In the genomic region with DNA sequence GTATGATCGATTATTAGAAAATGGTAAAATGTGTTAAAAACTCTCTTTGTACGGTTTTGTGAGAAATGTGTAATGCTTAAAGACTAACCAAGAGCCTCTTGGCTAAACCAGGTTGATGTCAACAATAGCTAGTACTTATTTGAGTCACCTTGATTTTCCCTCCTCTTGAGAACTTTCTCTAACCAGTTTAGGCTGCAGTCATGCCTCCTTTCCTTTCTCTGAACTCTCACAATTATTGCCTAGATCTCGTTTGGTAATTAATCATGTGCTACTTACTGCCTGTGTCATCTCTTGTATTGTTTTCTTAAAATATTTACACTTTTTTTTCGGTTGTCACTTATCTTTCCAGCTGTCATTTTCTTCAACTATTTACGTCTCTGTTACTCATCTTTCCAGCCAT, we compare ENCODE assay signal across 1 cellular context.
A peak's percentile ranks its signal among the peaks of the same experiment; 100 is the strongest.
TF ChIP-seq lines count a peak whose summit lies in the region.

No MANE protein-coding gene starts in this region.

TF ChIP-seq in GM12878, 131 proteins besides CTCF, POLR2A, EP300 and RAD21 (continued from another document and continues in another):
- TF ChIP-seq, protein P1, sequence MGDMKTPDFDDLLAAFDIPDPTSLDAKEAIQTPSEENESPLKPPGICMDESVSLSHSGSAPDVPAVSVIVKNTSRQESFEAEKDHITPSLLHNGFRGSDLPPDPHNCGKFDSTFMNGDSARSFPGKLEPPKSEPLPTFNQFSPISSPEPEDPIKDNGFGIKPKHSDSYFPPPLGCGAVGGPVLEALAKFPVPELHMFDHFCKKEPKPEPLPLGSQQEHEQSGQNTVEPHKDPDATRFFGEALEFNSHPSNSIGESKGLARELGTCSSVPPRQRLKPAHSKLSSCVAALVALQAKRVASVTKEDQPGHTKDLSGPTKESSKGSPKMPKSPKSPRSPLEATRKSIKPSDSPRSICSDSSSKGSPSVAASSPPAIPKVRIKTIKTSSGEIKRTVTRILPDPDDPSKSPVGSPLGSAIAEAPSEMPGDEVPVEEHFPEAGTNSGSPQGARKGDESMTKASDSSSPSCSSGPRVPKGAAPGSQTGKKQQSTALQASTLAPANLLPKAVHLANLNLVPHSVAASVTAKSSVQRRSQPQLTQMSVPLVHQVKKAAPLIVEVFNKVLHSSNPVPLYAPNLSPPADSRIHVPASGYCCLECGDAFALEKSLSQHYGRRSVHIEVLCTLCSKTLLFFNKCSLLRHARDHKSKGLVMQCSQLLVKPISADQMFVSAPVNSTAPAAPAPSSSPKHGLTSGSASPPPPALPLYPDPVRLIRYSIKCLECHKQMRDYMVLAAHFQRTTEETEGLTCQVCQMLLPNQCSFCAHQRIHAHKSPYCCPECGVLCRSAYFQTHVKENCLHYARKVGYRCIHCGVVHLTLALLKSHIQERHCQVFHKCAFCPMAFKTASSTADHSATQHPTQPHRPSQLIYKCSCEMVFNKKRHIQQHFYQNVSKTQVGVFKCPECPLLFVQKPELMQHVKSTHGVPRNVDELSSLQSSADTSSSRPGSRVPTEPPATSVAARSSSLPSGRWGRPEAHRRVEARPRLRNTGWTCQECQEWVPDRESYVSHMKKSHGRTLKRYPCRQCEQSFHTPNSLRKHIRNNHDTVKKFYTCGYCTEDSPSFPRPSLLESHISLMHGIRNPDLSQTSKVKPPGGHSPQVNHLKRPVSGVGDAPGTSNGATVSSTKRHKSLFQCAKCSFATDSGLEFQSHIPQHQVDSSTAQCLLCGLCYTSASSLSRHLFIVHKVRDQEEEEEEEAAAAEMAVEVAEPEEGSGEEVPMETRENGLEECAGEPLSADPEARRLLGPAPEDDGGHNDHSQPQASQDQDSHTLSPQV (IDR thresholded peaks at IDR 0.05) = no peak
- peak; percentile 95 for TF ChIP-seq JUNB (IDR thresholded peaks at IDR 0.05)
- no peak for TF ChIP-seq WRNIP1 (IDR thresholded peaks at IDR 0.05; ENCODE audit: borderline replicate concordance, low read depth, low read length)
- TF ChIP-seq FOXM1 (IDR thresholded peaks at IDR 0.05; ENCODE audit: low read depth, low read length) = peak; percentile 61; the same call in 1 of the 2 replicates
- no peak for TF ChIP-seq YY1 (IDR thresholded peaks at IDR 0.05; ENCODE audit: low read depth, low read length)
- TF ChIP-seq ETV6 (conservative IDR thresholded peaks at IDR 0.05 in 1 of 2, IDR thresholded peaks at IDR 0.05 in 1 of 2; ENCODE audit: borderline replicate concordance in 1 of 2, low read depth in 1 of 2) = peak in 1 of 2 experiments; percentile 84; a peak in 1 of 4 replicates
- TF ChIP-seq SIX5 (IDR thresholded peaks at IDR 0.05; ENCODE audit: low read depth, low read length, severe bottlenecking) = no peak
- TF ChIP-seq CREM (IDR thresholded peaks at IDR 0.05; ENCODE audit: low read depth) = peak; percentile 68; the same call in 1 of the 2 replicates
- TF ChIP-seq FOXK2 (IDR thresholded peaks at IDR 0.05) = no peak
- TF ChIP-seq, protein P2, sequence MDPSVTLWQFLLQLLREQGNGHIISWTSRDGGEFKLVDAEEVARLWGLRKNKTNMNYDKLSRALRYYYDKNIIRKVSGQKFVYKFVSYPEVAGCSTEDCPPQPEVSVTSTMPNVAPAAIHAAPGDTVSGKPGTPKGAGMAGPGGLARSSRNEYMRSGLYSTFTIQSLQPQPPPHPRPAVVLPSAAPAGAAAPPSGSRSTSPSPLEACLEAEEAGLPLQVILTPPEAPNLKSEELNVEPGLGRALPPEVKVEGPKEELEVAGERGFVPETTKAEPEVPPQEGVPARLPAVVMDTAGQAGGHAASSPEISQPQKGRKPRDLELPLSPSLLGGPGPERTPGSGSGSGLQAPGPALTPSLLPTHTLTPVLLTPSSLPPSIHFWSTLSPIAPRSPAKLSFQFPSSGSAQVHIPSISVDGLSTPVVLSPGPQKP (IDR thresholded peaks at IDR 0.05; ENCODE audit: low read depth, low read length) = no peak
- TF ChIP-seq IKZF2 (IDR thresholded peaks at IDR 0.05) = peak in 1 of 2 experiments; percentile 54; a peak in 2 of 4 replicates
- TF ChIP-seq, protein P3, sequence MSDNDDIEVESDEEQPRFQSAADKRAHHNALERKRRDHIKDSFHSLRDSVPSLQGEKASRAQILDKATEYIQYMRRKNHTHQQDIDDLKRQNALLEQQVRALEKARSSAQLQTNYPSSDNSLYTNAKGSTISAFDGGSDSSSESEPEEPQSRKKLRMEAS (IDR thresholded peaks at IDR 0.05; ENCODE audit: low read depth, low read length) = no peak
- no peak for TF ChIP-seq PML (IDR thresholded peaks at IDR 0.05; ENCODE audit: low read length)
- TF ChIP-seq PAX8 (IDR thresholded peaks at IDR 0.05) = no peak
- TF ChIP-seq, protein P4, sequence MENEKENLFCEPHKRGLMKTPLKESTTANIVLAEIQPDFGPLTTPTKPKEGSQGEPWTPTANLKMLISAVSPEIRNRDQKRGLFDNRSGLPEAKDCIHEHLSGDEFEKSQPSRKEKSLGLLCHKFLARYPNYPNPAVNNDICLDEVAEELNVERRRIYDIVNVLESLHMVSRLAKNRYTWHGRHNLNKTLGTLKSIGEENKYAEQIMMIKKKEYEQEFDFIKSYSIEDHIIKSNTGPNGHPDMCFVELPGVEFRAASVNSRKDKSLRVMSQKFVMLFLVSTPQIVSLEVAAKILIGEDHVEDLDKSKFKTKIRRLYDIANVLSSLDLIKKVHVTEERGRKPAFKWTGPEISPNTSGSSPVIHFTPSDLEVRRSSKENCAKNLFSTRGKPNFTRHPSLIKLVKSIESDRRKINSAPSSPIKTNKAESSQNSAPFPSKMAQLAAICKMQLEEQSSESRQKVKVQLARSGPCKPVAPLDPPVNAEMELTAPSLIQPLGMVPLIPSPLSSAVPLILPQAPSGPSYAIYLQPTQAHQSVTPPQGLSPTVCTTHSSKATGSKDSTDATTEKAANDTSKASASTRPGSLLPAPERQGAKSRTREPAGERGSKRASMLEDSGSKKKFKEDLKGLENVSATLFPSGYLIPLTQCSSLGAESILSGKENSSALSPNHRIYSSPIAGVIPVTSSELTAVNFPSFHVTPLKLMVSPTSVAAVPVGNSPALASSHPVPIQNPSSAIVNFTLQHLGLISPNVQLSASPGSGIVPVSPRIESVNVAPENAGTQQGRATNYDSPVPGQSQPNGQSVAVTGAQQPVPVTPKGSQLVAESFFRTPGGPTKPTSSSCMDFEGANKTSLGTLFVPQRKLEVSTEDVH (IDR thresholded peaks at IDR 0.05; ENCODE audit: low read depth, partially characterized antibody) = no peak
- TF ChIP-seq, protein P5, sequence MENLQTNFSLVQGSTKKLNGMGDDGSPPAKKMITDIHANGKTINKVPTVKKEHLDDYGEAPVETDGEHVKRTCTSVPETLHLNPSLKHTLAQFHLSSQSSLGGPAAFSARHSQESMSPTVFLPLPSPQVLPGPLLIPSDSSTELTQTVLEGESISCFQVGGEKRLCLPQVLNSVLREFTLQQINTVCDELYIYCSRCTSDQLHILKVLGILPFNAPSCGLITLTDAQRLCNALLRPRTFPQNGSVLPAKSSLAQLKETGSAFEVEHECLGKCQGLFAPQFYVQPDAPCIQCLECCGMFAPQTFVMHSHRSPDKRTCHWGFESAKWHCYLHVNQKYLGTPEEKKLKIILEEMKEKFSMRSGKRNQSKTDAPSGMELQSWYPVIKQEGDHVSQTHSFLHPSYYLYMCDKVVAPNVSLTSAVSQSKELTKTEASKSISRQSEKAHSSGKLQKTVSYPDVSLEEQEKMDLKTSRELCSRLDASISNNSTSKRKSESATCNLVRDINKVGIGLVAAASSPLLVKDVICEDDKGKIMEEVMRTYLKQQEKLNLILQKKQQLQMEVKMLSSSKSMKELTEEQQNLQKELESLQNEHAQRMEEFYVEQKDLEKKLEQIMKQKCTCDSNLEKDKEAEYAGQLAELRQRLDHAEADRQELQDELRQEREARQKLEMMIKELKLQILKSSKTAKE (IDR thresholded peaks at IDR 0.05; ENCODE audit: low read depth, poor library complexity, severe bottlenecking) = peak; percentile 78
- TF ChIP-seq, protein P6, sequence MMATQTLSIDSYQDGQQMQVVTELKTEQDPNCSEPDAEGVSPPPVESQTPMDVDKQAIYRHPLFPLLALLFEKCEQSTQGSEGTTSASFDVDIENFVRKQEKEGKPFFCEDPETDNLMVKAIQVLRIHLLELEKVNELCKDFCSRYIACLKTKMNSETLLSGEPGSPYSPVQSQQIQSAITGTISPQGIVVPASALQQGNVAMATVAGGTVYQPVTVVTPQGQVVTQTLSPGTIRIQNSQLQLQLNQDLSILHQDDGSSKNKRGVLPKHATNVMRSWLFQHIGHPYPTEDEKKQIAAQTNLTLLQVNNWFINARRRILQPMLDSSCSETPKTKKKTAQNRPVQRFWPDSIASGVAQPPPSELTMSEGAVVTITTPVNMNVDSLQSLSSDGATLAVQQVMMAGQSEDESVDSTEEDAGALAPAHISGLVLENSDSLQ (IDR thresholded peaks at IDR 0.05) = peak; percentile 93
- peak; percentile 45; the same call in 1 of the 2 replicates for TF ChIP-seq NBN (IDR thresholded peaks at IDR 0.05)
- TF ChIP-seq BMI1 (IDR thresholded peaks at IDR 0.05; ENCODE audit: borderline replicate concordance) = no peak
- TF ChIP-seq EED (IDR thresholded peaks at IDR 0.05; ENCODE audit: low read depth) = no peak
- TF ChIP-seq CBFB (IDR thresholded peaks at IDR 0.05; ENCODE audit: low read depth) = no peak
- TF ChIP-seq, protein P7, sequence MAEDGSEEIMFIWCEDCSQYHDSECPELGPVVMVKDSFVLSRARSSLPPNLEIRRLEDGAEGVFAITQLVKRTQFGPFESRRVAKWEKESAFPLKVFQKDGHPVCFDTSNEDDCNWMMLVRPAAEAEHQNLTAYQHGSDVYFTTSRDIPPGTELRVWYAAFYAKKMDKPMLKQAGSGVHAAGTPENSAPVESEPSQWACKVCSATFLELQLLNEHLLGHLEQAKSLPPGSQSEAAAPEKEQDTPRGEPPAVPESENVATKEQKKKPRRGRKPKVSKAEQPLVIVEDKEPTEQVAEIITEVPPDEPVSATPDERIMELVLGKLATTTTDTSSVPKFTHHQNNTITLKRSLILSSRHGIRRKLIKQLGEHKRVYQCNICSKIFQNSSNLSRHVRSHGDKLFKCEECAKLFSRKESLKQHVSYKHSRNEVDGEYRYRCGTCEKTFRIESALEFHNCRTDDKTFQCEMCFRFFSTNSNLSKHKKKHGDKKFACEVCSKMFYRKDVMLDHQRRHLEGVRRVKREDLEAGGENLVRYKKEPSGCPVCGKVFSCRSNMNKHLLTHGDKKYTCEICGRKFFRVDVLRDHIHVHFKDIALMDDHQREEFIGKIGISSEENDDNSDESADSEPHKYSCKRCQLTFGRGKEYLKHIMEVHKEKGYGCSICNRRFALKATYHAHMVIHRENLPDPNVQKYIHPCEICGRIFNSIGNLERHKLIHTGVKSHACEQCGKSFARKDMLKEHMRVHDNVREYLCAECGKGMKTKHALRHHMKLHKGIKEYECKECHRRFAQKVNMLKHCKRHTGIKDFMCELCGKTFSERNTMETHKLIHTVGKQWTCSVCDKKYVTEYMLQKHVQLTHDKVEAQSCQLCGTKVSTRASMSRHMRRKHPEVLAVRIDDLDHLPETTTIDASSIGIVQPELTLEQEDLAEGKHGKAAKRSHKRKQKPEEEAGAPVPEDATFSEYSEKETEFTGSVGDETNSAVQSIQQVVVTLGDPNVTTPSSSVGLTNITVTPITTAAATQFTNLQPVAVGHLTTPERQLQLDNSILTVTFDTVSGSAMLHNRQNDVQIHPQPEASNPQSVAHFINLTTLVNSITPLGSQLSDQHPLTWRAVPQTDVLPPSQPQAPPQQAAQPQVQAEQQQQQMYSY (CRISPR knock-in tag; IDR thresholded peaks at IDR 0.05) = no peak
- peak; percentile 53 to 64; a peak in 3 of 4 replicates for TF ChIP-seq BHLHE40 (IDR thresholded peaks at IDR 0.05; ENCODE audit: borderline replicate concordance in 1 of 2, low read depth in 2 of 2, low read length in 1 of 2)
- TF ChIP-seq, protein P8, sequence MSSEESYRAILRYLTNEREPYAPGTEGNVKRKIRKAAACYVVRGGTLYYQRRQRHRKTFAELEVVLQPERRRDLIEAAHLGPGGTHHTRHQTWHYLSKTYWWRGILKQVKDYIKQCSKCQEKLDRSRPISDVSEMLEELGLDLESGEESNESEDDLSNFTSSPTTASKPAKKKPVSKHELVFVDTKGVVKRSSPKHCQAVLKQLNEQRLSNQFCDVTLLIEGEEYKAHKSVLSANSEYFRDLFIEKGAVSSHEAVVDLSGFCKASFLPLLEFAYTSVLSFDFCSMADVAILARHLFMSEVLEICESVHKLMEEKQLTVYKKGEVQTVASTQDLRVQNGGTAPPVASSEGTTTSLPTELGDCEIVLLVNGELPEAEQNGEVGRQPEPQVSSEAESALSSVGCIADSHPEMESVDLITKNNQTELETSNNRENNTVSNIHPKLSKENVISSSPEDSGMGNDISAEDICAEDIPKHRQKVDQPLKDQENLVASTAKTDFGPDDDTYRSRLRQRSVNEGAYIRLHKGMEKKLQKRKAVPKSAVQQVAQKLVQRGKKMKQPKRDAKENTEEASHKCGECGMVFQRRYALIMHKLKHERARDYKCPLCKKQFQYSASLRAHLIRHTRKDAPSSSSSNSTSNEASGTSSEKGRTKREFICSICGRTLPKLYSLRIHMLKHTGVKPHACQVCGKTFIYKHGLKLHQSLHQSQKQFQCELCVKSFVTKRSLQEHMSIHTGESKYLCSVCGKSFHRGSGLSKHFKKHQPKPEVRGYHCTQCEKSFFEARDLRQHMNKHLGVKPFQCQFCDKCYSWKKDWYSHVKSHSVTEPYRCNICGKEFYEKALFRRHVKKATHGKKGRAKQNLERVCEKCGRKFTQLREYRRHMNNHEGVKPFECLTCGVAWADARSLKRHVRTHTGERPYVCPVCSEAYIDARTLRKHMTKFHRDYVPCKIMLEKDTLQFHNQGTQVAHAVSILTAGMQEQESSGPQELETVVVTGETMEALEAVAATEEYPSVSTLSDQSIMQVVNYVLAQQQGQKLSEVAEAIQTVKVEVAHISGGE (CRISPR knock-in tag; IDR thresholded peaks at IDR 0.05) = no peak
- no peak for TF ChIP-seq CREB1 (IDR thresholded peaks at IDR 0.05; ENCODE audit: low read depth)
- no peak for TF ChIP-seq RB1 (IDR thresholded peaks at IDR 0.05; ENCODE audit: borderline replicate concordance)
- TF ChIP-seq TBL1XR1 (IDR thresholded peaks at IDR 0.05; ENCODE audit: low read depth, low read length) = peak; percentile 18; the same call in 1 of the 2 replicates
- no peak for TF ChIP-seq GABPA (IDR thresholded peaks at IDR 0.05; ENCODE audit: low read depth)
- peak; percentile 40; the same call in 1 of the 2 replicates for TF ChIP-seq TCF7 (IDR thresholded peaks at IDR 0.05; ENCODE audit: borderline replicate concordance)
- TF ChIP-seq, protein P9, sequence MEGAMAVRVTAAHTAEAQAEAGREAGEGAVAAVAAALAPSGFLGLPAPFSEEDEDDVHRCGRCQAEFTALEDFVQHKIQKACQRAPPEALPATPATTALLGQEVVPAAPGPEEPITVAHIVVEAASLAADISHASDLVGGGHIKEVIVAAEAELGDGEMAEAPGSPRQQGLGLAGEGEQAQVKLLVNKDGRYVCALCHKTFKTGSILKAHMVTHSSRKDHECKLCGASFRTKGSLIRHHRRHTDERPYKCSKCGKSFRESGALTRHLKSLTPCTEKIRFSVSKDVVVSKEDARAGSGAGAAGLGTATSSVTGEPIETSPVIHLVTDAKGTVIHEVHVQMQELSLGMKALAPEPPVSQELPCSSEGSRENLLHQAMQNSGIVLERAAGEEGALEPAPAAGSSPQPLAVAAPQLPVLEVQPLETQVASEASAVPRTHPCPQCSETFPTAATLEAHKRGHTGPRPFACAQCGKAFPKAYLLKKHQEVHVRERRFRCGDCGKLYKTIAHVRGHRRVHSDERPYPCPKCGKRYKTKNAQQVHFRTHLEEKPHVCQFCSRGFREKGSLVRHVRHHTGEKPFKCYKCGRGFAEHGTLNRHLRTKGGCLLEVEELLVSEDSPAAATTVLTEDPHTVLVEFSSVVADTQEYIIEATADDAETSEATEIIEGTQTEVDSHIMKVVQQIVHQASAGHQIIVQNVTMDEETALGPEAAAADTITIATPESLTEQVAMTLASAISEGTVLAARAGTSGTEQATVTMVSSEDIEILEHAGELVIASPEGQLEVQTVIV (IDR thresholded peaks at IDR 0.05; ENCODE audit: borderline replicate concordance, partially characterized antibody) = no peak
- TF ChIP-seq SMC3 (IDR thresholded peaks at IDR 0.05; ENCODE audit: borderline replicate concordance, low read length) = no peak
- no peak for TF ChIP-seq MEF2B (IDR thresholded peaks at IDR 0.05; ENCODE audit: partially characterized antibody, poor library complexity, severe bottlenecking)
- TF ChIP-seq ZNF384 (IDR thresholded peaks at IDR 0.05; ENCODE audit: borderline replicate concordance, low read depth, low read length) = no peak
- no peak for TF ChIP-seq SP1 (IDR thresholded peaks at IDR 0.05; ENCODE audit: low read depth, low read length)
